In genomic region chr7:45421096-45421495, GRCh38 we compare ENCODE assay signal across 33 cellular contexts.
A peak's percentile ranks its signal among the peaks of the same experiment; 100 is the strongest.
DNase-seq lines count a peak whose midpoint lies in the region; ATAC-seq and TF ChIP-seq lines count a peak whose summit lies in the region.
"Had no signal": no experiment of that assay in that cellular context is flagged by ENCODE, and none has a peak within 500 bp of the region (broad histone marks: within the 10 kb centered on the region; RNA-seq: fewer than 3 reads in every experiment).

No MANE protein-coding gene starts in this region.

- no peaks in the 10 kb centered on the region for H3K27me3 ChIP-seq in BLaER1
- no peaks in the 10 kb centered on the region for H3K27me3 ChIP-seq in PC-3 (ENCODE audit: low read length)
- H3K27me3 ChIP-seq in hepatocyte: no peaks in the 10 kb centered on the region
- H3K27me3 ChIP-seq: brain microvascular endothelial cell, gastrocnemius medialis, transverse colon had no signal

- H3K9me2 ChIP-seq in PC-3 (replicated peaks; ENCODE audit: low read length): no peaks in the 10 kb centered on the region
- no peaks in the 10 kb centered on the region for H3K9me2 ChIP-seq in hepatocyte (replicated peaks; ENCODE audit: insufficient read depth)

- POLR2A ChIA-PET in PC-3 (lab: Charles Lee; ENCODE audit: unreplicated experiment): no interaction called here

- H3K4me1 ChIP-seq in BLaER1: peaks cover 31% of the 10 kb centered on the region
- H3K4me1 ChIP-seq in PC-3 (ENCODE audit: insufficient read depth, low read length): peaks cover 11% of the 10 kb centered on the region; the same call in 1 of the 2 replicates
- no peaks in the 10 kb centered on the region for H3K4me1 ChIP-seq in hepatocyte (ENCODE audit: insufficient read depth)
- H3K4me1 ChIP-seq: gastrocnemius medialis, transverse colon had no signal

- no TSS peak for BruUV-seq in PC-3 (replicated peaks; lab: Mats Ljungman, UMichigan)

- H2AFZ ChIP-seq in PC-3 (ENCODE audit: low read length): peak overlapping the region; percentile 28; the same call in 1 of the 2 replicates
- H2AFZ ChIP-seq in hepatocyte: no peak overlapping the region
- H2AFZ ChIP-seq: PC-9 had no signal

- H3K79me2 ChIP-seq in PC-3 (ENCODE audit: low read length) (no peaks in the 10 kb centered on the region), hepatocyte (no peaks in the 10 kb centered on the region)

- H3K36me3 ChIP-seq in BLaER1 (no peaks in the 10 kb centered on the region), PC-3 (ENCODE audit: low read depth, low read length) (no peaks in the 10 kb centered on the region), hepatocyte (replicated peaks; ENCODE audit: insufficient read depth, low read depth) (no peaks in the 10 kb centered on the region)
- H3K36me3 ChIP-seq: brain microvascular endothelial cell, gastrocnemius medialis, transverse colon had no signal

- H3K9me3 ChIP-seq in BLaER1 (peaks cover 13% of the 10 kb centered on the region; the same call in 1 of the 2 replicates), PC-3 (ENCODE audit: low read length) (no peaks in the 10 kb centered on the region), hepatocyte (ENCODE audit: low read depth) (no peaks in the 10 kb centered on the region)
- H3K9me3 ChIP-seq: gastrocnemius medialis, mucosa of descending colon, transverse colon had no signal

- H3K27ac ChIP-seq in BLaER1 (peak overlapping the region; percentile 48; the same call in 1 of the 2 replicates), PC-3 (ENCODE audit: low read length) (peak overlapping the region; percentile 35), hepatocyte (peak overlapping the region; percentile 15)
- H3K27ac ChIP-seq: brain microvascular endothelial cell, gastrocnemius medialis, HL-60, PC-9, transverse colon had no signal

- DNase-seq in PC-3 (peak; percentile 58), epithelial cell of esophagus (ENCODE audit: low read depth) (peak; percentile 25), hepatocyte (ENCODE audit: low spot score) (peak; percentile 16), occipital lobe (lab: John Stamatoyannopoulos, UW) (no peak)
- DNase-seq in stimulated activated CD4-positive, alpha-beta T cell treated with anti-CD3 and anti-CD28 coated beads, Interleukin-12 subunit alpha, Interleukin-12 subunit beta, amount 100 ng/mL, for 4 hours: no peak
- DNase-seq: activated B cell treated with CpG ODN at 0.5 μM for 24 hours; activated CD4-positive, alpha-beta T cell treated with anti-CD3 and anti-CD28 coated beads, Interleukin-2, amount 50 U/mL, for 1 hour; activated naive CD4-positive, alpha-beta T cell; activated T-cell treated with anti-CD3 and anti-CD28 coated beads, Interleukin-2, amount 50 U/mL, for 4 hours; brain microvascular endothelial cell; C1 segment of cervical spinal cord; DMS153; effector CD4-positive, alpha-beta T cell; gastrocnemius medialis; hippocampal formation; Karpas-422; left cardiac atrium; mucosa of descending colon; natural killer cell; NCI-H1436 treated with DMSO at 0.1 percent for 48 hours; NCI-H226; NCI-H69; PC-9; stimulated activated CD4-positive, alpha-beta T cell treated with anti-CD3 and anti-CD28 coated beads, Interleukin-15, amount 100 ng/mL, for 24 hours; transverse colon had no signal

- no peak overlapping the region for H3K4me3 ChIP-seq in BLaER1
- H3K4me3 ChIP-seq in PC-3 (ENCODE audit: low read length): no peak overlapping the region
- H3K4me3 ChIP-seq in epithelial cell of esophagus (ENCODE audit: low read length): no peak overlapping the region
- no peak overlapping the region for H3K4me3 ChIP-seq in hepatocyte
- H3K4me3 ChIP-seq: gastrocnemius medialis, lung, mucosa of descending colon, PC-9, transverse colon had no signal

- ATAC-seq in PC-3: peak; percentile 74
- ATAC-seq in GM18861 (IDR thresholded peaks at IDR 0.05; ENCODE audit: unreplicated experiment): no peak
- no peak for ATAC-seq in HG03280 (IDR thresholded peaks at IDR 0.05; ENCODE audit: unreplicated experiment)
- ATAC-seq: activated T-cell treated with anti-CD3 and anti-CD28 coated beads, Interleukin-2, amount 50 U/mL, for 4 hours; gastrocnemius medialis; left cardiac atrium; mucosa of descending colon; natural killer cell; Right ventricle myocardium inferior; SK-N-SH treated with all-trans-retinoic acid at 6 μM for 48 hours; stimulated activated effector memory CD8-positive, alpha-beta T cell treated with anti-CD3 and anti-CD28 coated beads, Interleukin-12 subunit alpha, Interleukin-12 subunit beta, amount 100 ng/mL, for 72 hours had no signal

- peak overlapping the region; percentile 62 for H3K4me2 ChIP-seq in BLaER1
- peak overlapping the region; percentile 18; the same call in 1 of the 2 replicates for H3K4me2 ChIP-seq in PC-3 (ENCODE audit: low read length)
- H3K4me2 ChIP-seq in hepatocyte: no peak overlapping the region
- H3K4me2 ChIP-seq: PC-9 had no signal

- WGBS in hepatocyte (ENCODE audit: low lambda C conversion rate, missing lambda C conversion rate): 39% methylated on average over 2 of the region's 2 CpGs

- CTCF ChIA-PET in PC-3 (lab: Charles Lee): no interaction called here

- intact Hi-C loops in PC-3 (cut with micrococcal nuclease): no loop called here

- H3K9ac ChIP-seq in BLaER1 (no peak overlapping the region), PC-3 (ENCODE audit: low read length) (no peak overlapping the region)

- H3F3A ChIP-seq in PC-3 (ENCODE audit: low read length, unreplicated experiment): no peaks in the 10 kb centered on the region

- TF ChIP-seq CTCF in PC-3 (conservative IDR thresholded peaks at IDR 0.05; ENCODE audit: low read depth, low read length) (no peak), epithelial cell of esophagus (IDR thresholded peaks at IDR 0.05; ENCODE audit: insufficient read depth, low read depth, low read length, missing control alignments) (no peak), hepatocyte (IDR thresholded peaks at IDR 0.05; ENCODE audit: poor library complexity) (no peak)

- H4K20me1 ChIP-seq in BLaER1 (no peaks in the 10 kb centered on the region), PC-3 (ENCODE audit: low read length) (no peaks in the 10 kb centered on the region), hepatocyte (ENCODE audit: insufficient read depth, poor library complexity, severe bottlenecking) (no peaks in the 10 kb centered on the region)

Comparison
In these comparisons a context has a peak if more than half of its experiments do, and no peak if none do; other contexts are left out.
1. DNase-seq: peak in PC-3 (single experiment), epithelial cell of esophagus (single experiment) and hepatocyte (single experiment); none in stimulated activated CD4-positive, alpha-beta T cell treated with anti-CD3 and anti-CD28 coated beads, Interleukin-12 subunit alpha, Interleukin-12 subunit beta, amount 100 ng/mL, for 4 hours (single experiment) and occipital lobe (single experiment).
2. Peak in every context shown above with its lines, with median percentiles within 50 percentile points of each other: H3K27ac ChIP-seq.